Comparison of ENCODE assay signal across 25 cellular contexts in the genomic region with DNA sequence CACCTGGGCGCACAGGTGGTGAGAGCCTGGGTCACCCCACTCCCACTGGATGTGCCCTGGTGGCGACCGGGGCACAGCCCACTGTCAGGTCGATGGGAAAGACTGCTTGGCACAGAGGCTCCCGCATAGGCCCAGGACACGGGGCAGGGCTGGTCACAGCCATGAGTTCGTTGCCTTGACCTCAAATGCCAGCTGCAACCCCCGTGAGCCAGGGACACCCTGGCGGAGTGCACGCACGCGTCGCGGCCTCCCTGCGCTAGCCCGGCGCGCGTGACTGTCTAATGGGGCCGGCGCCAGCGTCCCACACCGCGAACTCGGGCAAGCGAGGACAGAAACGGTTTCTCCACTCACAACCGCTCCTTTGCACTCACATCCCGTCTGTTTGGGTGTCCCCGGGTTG.
DNase-seq lines count a peak whose midpoint lies in the region; ATAC-seq, FAIRE-seq and TF ChIP-seq lines count a peak whose summit lies in the region.
"Had no signal": no experiment of that assay in that cellular context is flagged by ENCODE, and none has a peak within 500 bp of the region (broad histone marks: within the 10 kb centered on the region; RNA-seq: fewer than 3 reads in every experiment).

No MANE protein-coding gene starts in this region.

- intact Hi-C loops in right cardiac atrium (cut with DNase I): no loop called here
- intact Hi-C loops in left ventricle myocardium superior (cut with micrococcal nuclease): no loop called here
- intact Hi-C loops in GM12878 (cut with micrococcal nuclease; ENCODE audit: unreplicated experiment): no loop called here
- intact Hi-C loops in testis (cut with DNase I; ENCODE audit: low total_unique reads): no loop called here
- intact Hi-C loops in colonic mucosa (cut with DNase I): no loop called here

- no TSS peak for BruUV-seq in GM12878 (replicated peaks; lab: Mats Ljungman, UMichigan)

- H3K4me1 ChIP-seq in right cardiac atrium (ENCODE audit: control insufficient read depth, insufficient read depth, low read length) (no peaks in the 10 kb centered on the region), GM23338 (ENCODE audit: insufficient read depth) (no peaks in the 10 kb centered on the region), GM12878 (ENCODE audit: control insufficient read depth, insufficient read depth, low read length) (no peaks in the 10 kb centered on the region), testis (no peaks in the 10 kb centered on the region), colonic mucosa (no peaks in the 10 kb centered on the region)

- no peaks in the 10 kb centered on the region for H3K36me3 ChIP-seq in GM23338 (ENCODE audit: insufficient read depth)
- no peaks in the 10 kb centered on the region for H3K36me3 ChIP-seq in GM12878 (ENCODE audit: control insufficient read depth in 2 of 2, insufficient read depth in 2 of 2, low read length in 1 of 2)
- no peaks in the 10 kb centered on the region for H3K36me3 ChIP-seq in testis (ENCODE audit: low read depth, missing control alignments)
- no peaks in the 10 kb centered on the region for H3K36me3 ChIP-seq in colonic mucosa

- no peaks in the 10 kb centered on the region for H3K9me2 ChIP-seq in GM23338 (ENCODE audit: insufficient read depth)

- SMC1A ChIA-PET in GM12878 (lab: Charles Lee; ENCODE audit: uncharacterized antibody, unreplicated experiment): no interaction called here

- TF ChIP-seq RAD21 in GM12878 (IDR thresholded peaks at IDR 0.05; ENCODE audit: insufficient read depth, low read depth, low read length): no peak

- DNase-seq in right cardiac atrium: no peak
- DNase-seq in left ventricle myocardium superior: no peak
- no peak for DNase-seq in GM23338 (ENCODE audit: low spot score)
- no peak for DNase-seq in GM12878 (ENCODE audit: low read depth, low spot score)
- no peak for DNase-seq in testis
- DNase-seq in retina: no peak
- no peak for DNase-seq in colonic mucosa
- DNase-seq: 8988T; C1 segment of cervical spinal cord; CD8-positive, alpha-beta memory T cell; COR-L47; DMS 273 treated with DMSO at 0.1 percent for 48 hours; DMS53; DND-41; EL; GM23248; H7; HFFc6; KG1 had no signal

- H3K27me3 Mint-ChIP-seq in GM23338 (ENCODE audit: insufficient read depth, low read depth, poor library complexity): no peaks in the 10 kb centered on the region

- TF ChIP-seq POLR2A in GM12878 (IDR thresholded peaks at IDR 0.05; ENCODE audit: low read depth, low read length) (no peak), testis (IDR thresholded peaks at IDR 0.05) (no peak)

- H3K4me1 Mint-ChIP-seq in GM23338: peaks cover 5% of the 10 kb centered on the region

- H3K9ac ChIP-seq in GM12878 (ENCODE audit: control insufficient read depth, insufficient read depth, low read length) (no peak overlapping the region), colonic mucosa (ENCODE audit: low read depth in 2 of 2, low read length in 2 of 2) (no peak overlapping the region)
- H3K9ac ChIP-seq: GM23248 had no signal

- peaks cover 2% of the 10 kb centered on the region; the same call in 1 of the 3 replicates for H3K36me3 Mint-ChIP-seq in GM23338 (ENCODE audit: low read depth)
- H3K36me3 Mint-ChIP-seq: CD4-positive, CD25-positive, alpha-beta regulatory T cell; IgD-negative memory B cell had no signal

- FAIRE-seq in GM12878 (lab: Jason Lieb, UNC): no peak
- FAIRE-seq: GM19239, HepG2 had no signal

- no peaks in the 10 kb centered on the region for H3K9me3 ChIP-seq in right cardiac atrium (ENCODE audit: control insufficient read depth, low read length)
- no peaks in the 10 kb centered on the region for H3K9me3 ChIP-seq in GM12878 (replicated peaks; ENCODE audit: control insufficient read depth, insufficient read depth, low read length)
- H3K9me3 ChIP-seq in testis: no peaks in the 10 kb centered on the region
- H3K9me3 ChIP-seq in colonic mucosa: no peaks in the 10 kb centered on the region

- peaks cover 10% of the 10 kb centered on the region for H3K9me3 Mint-ChIP-seq in GM23338
- H3K9me3 Mint-ChIP-seq: CD8-positive, alpha-beta memory T cell had no signal

- ATAC-seq in right cardiac atrium (peak; percentile 20 to 28), left ventricle myocardium superior (no peak), GM23338 (no peak), GM12878 (no peak), GM19395 (IDR thresholded peaks at IDR 0.05; ENCODE audit: unreplicated experiment) (no peak)
- ATAC-seq: HCT116, HepG2 had no signal

- H3K27me3 ChIP-seq in right cardiac atrium (ENCODE audit: control insufficient read depth, insufficient read depth) (no peaks in the 10 kb centered on the region), GM23338 (ENCODE audit: insufficient read depth) (no peaks in the 10 kb centered on the region), GM12878 (replicated peaks in 1 of 2; ENCODE audit: control insufficient read depth in 2 of 2, insufficient read depth in 2 of 2, low read length in 1 of 2) (no peaks in the 10 kb centered on the region; a peak in 1 of 4 replicates), testis (no peaks in the 10 kb centered on the region), colonic mucosa (no peaks in the 10 kb centered on the region)

- H3K4me2 ChIP-seq in GM23338: no peak overlapping the region
- no peak overlapping the region for H3K4me2 ChIP-seq in GM12878 (ENCODE audit: control insufficient read depth, insufficient read depth)

- 94% methylated on average over 30 of the region's 30 CpGs for whole genome bisulfite sequencing in right cardiac atrium
- 74% methylated on average over 27 of the region's 30 CpGs for WGBS in GM12878 (ENCODE audit: insufficient coverage, insufficient replicate concordance, low lambda C conversion rate, missing lambda C conversion rate)
- 79 to 87% methylated on average over 7 to 30 of the region's 30 CpGs for WGBS in testis, 2 donors

- CTCF ChIA-PET in GM12878 (lab: Yijun Ruan, JAX): no interaction called here

- no peak for TF ChIP-seq EP300 in GM12878 (IDR thresholded peaks at IDR 0.05; ENCODE audit: borderline replicate concordance in 1 of 2, control insufficient read depth in 1 of 2, low read depth in 2 of 2, low read length in 2 of 2)

- H3K27ac Mint-ChIP-seq in GM23338: no peak overlapping the region
- H3K27ac Mint-ChIP-seq: CD4-positive, CD25-positive, alpha-beta regulatory T cell; HFFc6 had no signal

- no peak overlapping the region for H3K27ac ChIP-seq in right cardiac atrium (ENCODE audit: low read length)
- H3K27ac ChIP-seq in GM23338 (ENCODE audit: low read depth): no peak overlapping the region
- H3K27ac ChIP-seq in GM12878 (ENCODE audit: control insufficient read depth, insufficient read depth): no peak overlapping the region
- no peak overlapping the region for H3K27ac ChIP-seq in testis
- no peak overlapping the region for H3K27ac ChIP-seq in colonic mucosa
- H3K27ac ChIP-seq: GM23248 had no signal

- in situ Hi-C loops in GM12878 (cut with MboI): no loop called here

- H3K4me3 ChIP-seq in right cardiac atrium (ENCODE audit: low read length) (no peak overlapping the region), GM23338 (no peak overlapping the region), GM12878 (no peak overlapping the region), testis (peak overlapping the region; percentile 46 to 47), colonic mucosa (no peak overlapping the region)
- H3K4me3 ChIP-seq: GM23248 had no signal

- no peaks in the 10 kb centered on the region for H3F3A ChIP-seq in GM23338 (replicated peaks; ENCODE audit: low read depth)

- H3K79me2 ChIP-seq in GM23338 (replicated peaks; ENCODE audit: insufficient read depth): no peaks in the 10 kb centered on the region
- H3K79me2 ChIP-seq in GM12878 (ENCODE audit: control insufficient read depth, insufficient read depth, low read length): no peaks in the 10 kb centered on the region

- POLR2A ChIA-PET in GM12878 (lab: Charles Lee): no interaction called here

- peak overlapping the region; percentile 87; the same call in 1 of the 2 replicates for H2AFZ ChIP-seq in GM23338
- no peak overlapping the region for H2AFZ ChIP-seq in GM12878 (ENCODE audit: control insufficient read depth, low read depth, low read length)
- H2AFZ ChIP-seq: GM23248 had no signal

- RAD21 ChIA-PET in GM12878 (lab: Charles Lee; ENCODE audit: unreplicated experiment): no interaction called here

- H4K20me1 ChIP-seq in GM23338 (replicated peaks; ENCODE audit: insufficient read depth): no peaks in the 10 kb centered on the region
- H4K20me1 ChIP-seq in GM12878 (ENCODE audit: control insufficient read depth, insufficient read depth): no peaks in the 10 kb centered on the region

- H3K4me3 Mint-ChIP-seq in GM23338: no peak overlapping the region
- H3K4me3 Mint-ChIP-seq: HFFc6 had no signal

- TF ChIP-seq CTCF in GM23338 (conservative IDR thresholded peaks at IDR 0.05; ENCODE audit: low read depth in 2 of 2) (no peak), GM12878 (IDR thresholded peaks at IDR 0.05 in 2 of 3, conservative IDR thresholded peaks at IDR 0.05 in 1 of 3; ENCODE audit: control insufficient read depth in 2 of 3, extremely low read depth in 1 of 3, insufficient read depth in 1 of 3, low read depth in 3 of 3, low read length in 3 of 3) (no peak), testis (IDR thresholded peaks at IDR 0.05) (no peak), colonic mucosa (IDR thresholded peaks at IDR 0.05) (no peak)

TF ChIP-seq in GM23338, 12 proteins besides CTCF, POLR2A, EP300 and RAD21 (continues in another document):
- no peak for TF ChIP-seq STAT1 (IDR thresholded peaks at IDR 0.05; ENCODE audit: unreplicated experiment)
- no peak for TF ChIP-seq ZNF331 (CRISPR knock-in tag; IDR thresholded peaks at IDR 0.05; ENCODE audit: low read depth)
- no peak for TF ChIP-seq ZNF114 (CRISPR knock-in tag; IDR thresholded peaks at IDR 0.05)
- TF ChIP-seq EZH2phosphoT487 (IDR thresholded peaks at IDR 0.05; ENCODE audit: unreplicated experiment): no peak
- no peak for TF ChIP-seq NANOG (IDR thresholded peaks at IDR 0.05; ENCODE audit: borderline replicate concordance)

TF ChIP-seq in GM12878, 131 proteins besides CTCF, POLR2A, EP300 and RAD21 (continues in another document):
- TF ChIP-seq RFX5 (IDR thresholded peaks at IDR 0.05; ENCODE audit: low read depth, low read length): no peak
- TF ChIP-seq, protein P1, sequence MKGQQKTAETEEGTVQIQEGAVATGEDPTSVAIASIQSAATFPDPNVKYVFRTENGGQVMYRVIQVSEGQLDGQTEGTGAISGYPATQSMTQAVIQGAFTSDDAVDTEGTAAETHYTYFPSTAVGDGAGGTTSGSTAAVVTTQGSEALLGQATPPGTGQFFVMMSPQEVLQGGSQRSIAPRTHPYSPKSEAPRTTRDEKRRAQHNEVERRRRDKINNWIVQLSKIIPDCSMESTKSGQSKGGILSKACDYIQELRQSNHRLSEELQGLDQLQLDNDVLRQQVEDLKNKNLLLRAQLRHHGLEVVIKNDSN (IDR thresholded peaks at IDR 0.05; ENCODE audit: borderline replicate concordance, extremely low read length, insufficient read depth, low read depth, low read length): peak; percentile 3

Comparison
In these comparisons a context has a peak if more than half of its experiments do, and no peak if none do; other contexts are left out.
1. ATAC-seq: peak in right cardiac atrium (2 of 2); none in left ventricle myocardium superior (single experiment), GM23338 (single experiment), GM12878 (single experiment) and GM19395 (single experiment).
2. H3K4me3 ChIP-seq: peak in testis (2 of 2); none in right cardiac atrium (single experiment), GM23338 (single experiment), GM12878 (single experiment) and colonic mucosa (single experiment).